Comparison of ENCODE assay signal across 8 cellular contexts in genomic region chr9:127714916-127715442, GRCh38.
DNase-seq lines count a peak whose midpoint lies in the region; ATAC-seq lines count a peak whose summit lies in the region.

No MANE protein-coding gene starts in this region.

- peak overlapping the region; percentile 85 for H3K27ac Mint-ChIP-seq in activated naive CD8-positive, alpha-beta T cell treated with anti-CD3 and anti-CD28 coated beads, Interleukin-2, amount 50 U/mL, for 24 hours
- peak overlapping the region; percentile 96 for H3K27ac Mint-ChIP-seq in stimulated activated naive B cell treated with anti-CD40 and anti-IgM and Interleukin-4, amounts not matched to agents 10 μg/mL and 1 μg/mL and 100 μg/mL, for 72 hours

- H3K4me3 Mint-ChIP-seq in activated naive CD8-positive, alpha-beta T cell treated with anti-CD3 and anti-CD28 coated beads, Interleukin-2, amount 50 U/mL, for 24 hours, result peak overlapping the region; percentile 91
- peak overlapping the region; percentile 88 to 96 for H3K4me3 Mint-ChIP-seq in stimulated activated naive B cell treated with anti-CD40 and anti-IgM and Interleukin-4, amounts not matched to agents 10 μg/mL and 1 μg/mL and 100 μg/mL, for 72 hours

- peak overlapping the region; percentile 42 for H3K9ac ChIP-seq in iPS-18a (ENCODE audit: low read length)

- H3K27me3 Mint-ChIP-seq in activated naive CD8-positive, alpha-beta T cell treated with anti-CD3 and anti-CD28 coated beads, Interleukin-2, amount 50 U/mL, for 24 hours, result no peaks in the 10 kb centered on the region
- no peaks in the 10 kb centered on the region for H3K27me3 Mint-ChIP-seq in stimulated activated naive B cell treated with anti-CD40 and anti-IgM and Interleukin-4, amounts not matched to agents 10 μg/mL and 1 μg/mL and 100 μg/mL, for 72 hours

- peaks cover 5% of the 10 kb centered on the region for H3K4me1 ChIP-seq in iPS-18a (ENCODE audit: control insufficient read depth, low read depth, low read length)

- H3K4me3 ChIP-seq in iPS-18a (ENCODE audit: low read length), result peak overlapping the region; percentile 82

- peaks cover 5% of the 10 kb centered on the region for H3K27me3 ChIP-seq in iPS-18a (ENCODE audit: control insufficient read depth, insufficient read depth, low read length)

- DNase-seq in EH (ENCODE audit: low read depth), result peak; percentile 21
- DNase-seq in activated naive CD8-positive, alpha-beta T cell treated with anti-CD3 and anti-CD28 coated beads, Interleukin-2, amount 50 U/mL, for 24 hours, result peak; percentile 29
- no peak for DNase-seq in stimulated activated naive B cell treated with anti-CD40 and anti-IgM and Interleukin-4, amounts not matched to agents 10 μg/mL and 1 μg/mL and 100 μg/mL, for 72 hours
- DNase-seq in NCI-H1417 (lab: John Stamatoyannopoulos, UW), result no peak
- DNase-seq in activated gamma-delta T cell treated with Interleukin-2 at 50 U/mL for 16 hours, result no peak

- no peak overlapping the region for H3K27ac ChIP-seq in iPS-18a (ENCODE audit: low read length)

- no peaks in the 10 kb centered on the region for H3K9me3 Mint-ChIP-seq in activated naive CD8-positive, alpha-beta T cell treated with anti-CD3 and anti-CD28 coated beads, Interleukin-2, amount 50 U/mL, for 24 hours
- no peaks in the 10 kb centered on the region for H3K9me3 Mint-ChIP-seq in stimulated activated naive B cell treated with anti-CD40 and anti-IgM and Interleukin-4, amounts not matched to agents 10 μg/mL and 1 μg/mL and 100 μg/mL, for 72 hours

- no peaks in the 10 kb centered on the region for H3K36me3 ChIP-seq in iPS-18a (ENCODE audit: control insufficient read depth, low read depth, low read length)

- H3K36me3 Mint-ChIP-seq in activated naive CD8-positive, alpha-beta T cell treated with anti-CD3 and anti-CD28 coated beads, Interleukin-2, amount 50 U/mL, for 24 hours (ENCODE audit: low read depth), result peaks cover 4% of the 10 kb centered on the region
- H3K36me3 Mint-ChIP-seq in stimulated activated naive B cell treated with anti-CD40 and anti-IgM and Interleukin-4, amounts not matched to agents 10 μg/mL and 1 μg/mL and 100 μg/mL, for 72 hours, result peaks cover 12 to 20% of the 10 kb centered on the region in 2 donors

- H3K4me1 Mint-ChIP-seq in activated naive CD8-positive, alpha-beta T cell treated with anti-CD3 and anti-CD28 coated beads, Interleukin-2, amount 50 U/mL, for 24 hours, result peaks cover 29% of the 10 kb centered on the region
- H3K4me1 Mint-ChIP-seq in stimulated activated naive B cell treated with anti-CD40 and anti-IgM and Interleukin-4, amounts not matched to agents 10 μg/mL and 1 μg/mL and 100 μg/mL, for 72 hours, result peaks cover 17 to 39% of the 10 kb centered on the region in 2 donors

- ATAC-seq in HG03108 (IDR thresholded peaks at IDR 0.05; ENCODE audit: unreplicated experiment) (peak; percentile 6), GM21786 (IDR thresholded peaks at IDR 0.05; ENCODE audit: unreplicated experiment) (no peak)
- ATAC-seq in activated naive CD8-positive, alpha-beta T cell treated with anti-CD3 and anti-CD28 coated beads, Interleukin-2, amount 50 U/mL, for 24 hours, result no peak
- ATAC-seq in stimulated activated naive B cell treated with anti-CD40 and anti-IgM and Interleukin-4, amounts not matched to agents 10 μg/mL and 1 μg/mL and 100 μg/mL, for 72 hours (replicated peaks), result peak; percentile 15 to 24

- H3K9me3 ChIP-seq in iPS-18a (ENCODE audit: control insufficient read depth, low read depth, low read length), result no peaks in the 10 kb centered on the region

Comparison
In these comparisons a context has a peak if more than half of its experiments do, and no peak if none do; other contexts are left out.
1. DNase-seq: peak in EH (single experiment) and activated naive CD8-positive, alpha-beta T cell treated with anti-CD3 and anti-CD28 coated beads, Interleukin-2, amount 50 U/mL, for 24 hours (single experiment); none in stimulated activated naive B cell treated with anti-CD40 and anti-IgM and Interleukin-4, amounts not matched to agents 10 μg/mL and 1 μg/mL and 100 μg/mL, for 72 hours (single experiment), NCI-H1417 (0 of 3) and activated gamma-delta T cell treated with Interleukin-2 at 50 U/mL for 16 hours (single experiment).
2. ATAC-seq: peak in HG03108 (single experiment) and stimulated activated naive B cell treated with anti-CD40 and anti-IgM and Interleukin-4, amounts not matched to agents 10 μg/mL and 1 μg/mL and 100 μg/mL, for 72 hours (2 of 2); none in activated naive CD8-positive, alpha-beta T cell treated with anti-CD3 and anti-CD28 coated beads, Interleukin-2, amount 50 U/mL, for 24 hours (single experiment) and GM21786 (single experiment).